ENCODE assay signal across 1 cellular context in genomic region chr16:73177896-73178295, GRCh38.
TF ChIP-seq lines count a peak whose summit lies in the region.

No MANE protein-coding gene starts in this region.

TF ChIP-seq in HEK293, 187 proteins besides CTCF, POLR2A, EP300 and RAD21 (continued from another document):
- peak; percentile 97 for TF ChIP-seq PRDM10 (tag by site-specific recombination; IDR thresholded peaks at IDR 0.05)
- TF ChIP-seq SETDB1 (IDR thresholded peaks at IDR 0.05; ENCODE audit: insufficient read length, low read length): no peak
- TF ChIP-seq ZNF514 (tag by site-specific recombination; IDR thresholded peaks at IDR 0.05): no peak
- TF ChIP-seq ZNF677 (tag by site-specific recombination; IDR thresholded peaks at IDR 0.05): no peak
- TF ChIP-seq YY2 (tag by site-specific recombination; IDR thresholded peaks at IDR 0.05): no peak
- no peak for TF ChIP-seq HOXC10 (CRISPR knock-in tag; IDR thresholded peaks at IDR 0.05)
